In the genomic region with DNA sequence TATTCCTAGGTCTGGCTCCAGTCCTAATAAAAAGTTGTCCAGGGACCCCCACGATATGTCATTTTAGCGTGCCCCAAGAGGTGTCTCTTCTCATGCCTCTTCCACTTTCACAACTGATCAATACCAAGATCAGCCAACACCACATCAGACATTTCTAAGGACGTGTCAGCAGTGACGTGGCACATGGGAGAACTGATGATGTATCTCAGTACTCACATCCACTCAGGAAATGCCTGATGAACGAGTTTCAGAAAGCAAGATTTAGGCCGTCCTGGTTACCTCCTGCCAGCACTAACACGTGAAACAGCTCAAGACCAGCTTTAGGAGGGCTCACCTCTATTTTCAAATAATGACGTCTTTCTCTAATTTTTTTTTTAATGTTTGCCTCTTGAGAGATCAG, we compare ENCODE assay signal across 10 cellular contexts. TPM values are rescaled to one million over a fixed set of nuclear protein-coding genes. Genes with fewer than 3 reads are reported as not detected.
DNase-seq lines count a peak whose midpoint lies in the region; TF ChIP-seq lines count a peak whose summit lies in the region.
"Had no signal": no experiment of that assay in that cellular context is flagged by ENCODE, and none has a peak within 500 bp of the region (broad histone marks: within the 10 kb centered on the region; RNA-seq: fewer than 3 reads in every experiment).

No MANE protein-coding gene starts in this region.

- peaks cover 0 to 44% (median 13%) of the 10 kb centered on the region in 11 experiments; a peak in 12 of 22 replicates for H3K9me3 ChIP-seq in BLaER1 treated with 17β-estradiol and CSF1 and Interleukin-3, amounts not matched to agents 10 nM and 100 nM (replicated peaks in 1 of 11)
- H3K9me3 ChIP-seq in osteoblast (ENCODE audit: low read depth, low read length) = no peaks in the 10 kb centered on the region

- no peak overlapping the region for H3K4me3 ChIP-seq in BLaER1 treated with 17β-estradiol and CSF1 and Interleukin-3, amounts not matched to agents 10 nM and 100 nM
- H3K4me3 ChIP-seq in osteoblast (ENCODE audit: insufficient read depth, low read length) = no peak overlapping the region

- H4K20me1 ChIP-seq in BLaER1 treated with 17β-estradiol and CSF1 and Interleukin-3, amounts not matched to agents 10 nM and 100 nM = peaks cover 98 to 100% (median 99%) of the 10 kb centered on the region in 11 experiments
- H4K20me1 ChIP-seq in osteoblast (ENCODE audit: insufficient read depth, low read length) = peaks cover 66% of the 10 kb centered on the region

- H3K9ac ChIP-seq in BLaER1 treated with 17β-estradiol and CSF1 and Interleukin-3, amounts not matched to agents 10 nM and 100 nM = no peak overlapping the region

- DNase-seq in NCI-H226 (peak; percentile 64), osteoblast (ENCODE audit: insufficient read length, low spot score, missing footprints) (peak; percentile 3), NCI-H82 treated with DMSO at 0.1 percent for 48 hours (lab: John Stamatoyannopoulos, UW; ENCODE audit: unreplicated experiment) (no peak), SKM-1 treated with dmso at 0.1 percent for 144 hours (lab: John Stamatoyannopoulos, UW; ENCODE audit: unreplicated experiment) (no peak), NCI-H2196 (lab: John Stamatoyannopoulos, UW; ENCODE audit: unreplicated experiment) (no peak), NCI-H510A treated with DMSO at 0.1 percent for 48 hours (lab: John Stamatoyannopoulos, UW) (no peak)
- peak; percentile 90 for DNase-seq in activated naive CD4-positive, alpha-beta T cell treated with anti-CD3 and anti-CD28 coated beads for 36 hours
- DNase-seq: foreskin keratinocyte, NCI-H69 had no signal

- peaks cover 17 to 70% (median 33%) of the 10 kb centered on the region in 10 experiments for H3K4me1 ChIP-seq in BLaER1 treated with 17β-estradiol and CSF1 and Interleukin-3, amounts not matched to agents 10 nM and 100 nM
- peaks cover 14% of the 10 kb centered on the region for H3K4me1 ChIP-seq in osteoblast (ENCODE audit: insufficient read depth, low read length)

- H3K79me2 ChIP-seq in osteoblast (ENCODE audit: insufficient read depth, low read length) = peaks cover 100% of the 10 kb centered on the region

- CTCF ChIA-PET in activated naive CD4-positive, alpha-beta T cell treated with anti-CD3 and anti-CD28 coated beads for 36 hours (lab: Charles Lee) = interaction anchor here (0.7 to 2.3 kb wide), 2 partner anchors 20 to 604 kb away, joined by 4 to 7 read pairs; a partner anchor contains a TSS

- no peak overlapping the region for H3K27ac ChIP-seq in BLaER1 treated with 17β-estradiol and CSF1 and Interleukin-3, amounts not matched to agents 10 nM and 100 nM
- peak overlapping the region; percentile 71 for H3K27ac ChIP-seq in osteoblast (ENCODE audit: low read depth, low read length)
- H3K27ac ChIP-seq: foreskin keratinocyte had no signal

- no peaks in the 10 kb centered on the region for H3K27me3 ChIP-seq in BLaER1 treated with 17β-estradiol and CSF1 and Interleukin-3, amounts not matched to agents 10 nM and 100 nM
- H3K27me3 ChIP-seq in osteoblast (ENCODE audit: insufficient read depth, low read length) = no peaks in the 10 kb centered on the region
- H3K27me3 ChIP-seq: foreskin keratinocyte had no signal

- H3K36me3 ChIP-seq in BLaER1 treated with 17β-estradiol and CSF1 and Interleukin-3, amounts not matched to agents 10 nM and 100 nM = peaks cover 0 to 94% (median 64%) of the 10 kb centered on the region in 11 experiments; a peak in 20 of 22 replicates
- peaks cover 6% of the 10 kb centered on the region for H3K36me3 ChIP-seq in osteoblast (ENCODE audit: insufficient read depth, low read length)

- intact Hi-C loops in activated naive CD4-positive, alpha-beta T cell treated with anti-CD3 and anti-CD28 coated beads for 36 hours (cut with micrococcal nuclease) = loop anchor here (1.0 to 10.0 kb wide), 6 partner anchors 146 to 1391 kb away; a partner anchor contains a TSS

- no peaks in the 10 kb centered on the region for H3K36me3 Mint-ChIP-seq in activated naive CD4-positive, alpha-beta T cell treated with anti-CD3 and anti-CD28 coated beads for 36 hours (ENCODE audit: low read depth)

- H2AFZ ChIP-seq in osteoblast (ENCODE audit: low read length) = no peak overlapping the region

- H3K9me3 Mint-ChIP-seq in activated naive CD4-positive, alpha-beta T cell treated with anti-CD3 and anti-CD28 coated beads for 36 hours = no peaks in the 10 kb centered on the region

- peaks cover 67% of the 10 kb centered on the region for H3K4me1 Mint-ChIP-seq in activated naive CD4-positive, alpha-beta T cell treated with anti-CD3 and anti-CD28 coated beads for 36 hours (ENCODE audit: low read depth)

- no peak for TF ChIP-seq CTCF in osteoblast (IDR thresholded peaks at IDR 0.05; ENCODE audit: extremely low read depth, low read depth, low read length)

- peak overlapping the region in 6 of 11 experiments; percentile 3 to 40 (median 9); a peak in 3 of 22 replicates for H3K4me2 ChIP-seq in BLaER1 treated with 17β-estradiol and CSF1 and Interleukin-3, amounts not matched to agents 10 nM and 100 nM
- peak overlapping the region; percentile 4 for H3K4me2 ChIP-seq in osteoblast (ENCODE audit: insufficient read depth, low read length)

- peak overlapping the region; percentile 22 for H3K4me3 Mint-ChIP-seq in activated naive CD4-positive, alpha-beta T cell treated with anti-CD3 and anti-CD28 coated beads for 36 hours

- H3K27ac Mint-ChIP-seq in activated naive CD4-positive, alpha-beta T cell treated with anti-CD3 and anti-CD28 coated beads for 36 hours = no peak overlapping the region

- H3K27me3 Mint-ChIP-seq in activated naive CD4-positive, alpha-beta T cell treated with anti-CD3 and anti-CD28 coated beads for 36 hours (ENCODE audit: low read depth) = no peaks in the 10 kb centered on the region

RNA-seq across cellular contexts. Expression of a gene that starts 19.6 kb away (rescaled TPM):
- 1 to 10 TPM; 6.3 to 7.7 TPM for total RNA-seq in activated naive CD4-positive, alpha-beta T cell treated with anti-CD3 and anti-CD28 coated beads for 36 hours
- 58.0 and 68.8 TPM in 2 replicates for total RNA-seq in osteoblast

Comparison
In these comparisons a context has a peak if more than half of its experiments do, and no peak if none do; other contexts are left out.
1. DNase-seq: peak in NCI-H226 (single experiment), activated naive CD4-positive, alpha-beta T cell treated with anti-CD3 and anti-CD28 coated beads for 36 hours (single experiment) and osteoblast (single experiment); none in NCI-H82 treated with DMSO at 0.1 percent for 48 hours (single experiment), SKM-1 treated with dmso at 0.1 percent for 144 hours (single experiment), NCI-H2196 (single experiment) and NCI-H510A treated with DMSO at 0.1 percent for 48 hours (single experiment).